Comparison of ENCODE assay signal across 13 cellular contexts in the genomic region with DNA sequence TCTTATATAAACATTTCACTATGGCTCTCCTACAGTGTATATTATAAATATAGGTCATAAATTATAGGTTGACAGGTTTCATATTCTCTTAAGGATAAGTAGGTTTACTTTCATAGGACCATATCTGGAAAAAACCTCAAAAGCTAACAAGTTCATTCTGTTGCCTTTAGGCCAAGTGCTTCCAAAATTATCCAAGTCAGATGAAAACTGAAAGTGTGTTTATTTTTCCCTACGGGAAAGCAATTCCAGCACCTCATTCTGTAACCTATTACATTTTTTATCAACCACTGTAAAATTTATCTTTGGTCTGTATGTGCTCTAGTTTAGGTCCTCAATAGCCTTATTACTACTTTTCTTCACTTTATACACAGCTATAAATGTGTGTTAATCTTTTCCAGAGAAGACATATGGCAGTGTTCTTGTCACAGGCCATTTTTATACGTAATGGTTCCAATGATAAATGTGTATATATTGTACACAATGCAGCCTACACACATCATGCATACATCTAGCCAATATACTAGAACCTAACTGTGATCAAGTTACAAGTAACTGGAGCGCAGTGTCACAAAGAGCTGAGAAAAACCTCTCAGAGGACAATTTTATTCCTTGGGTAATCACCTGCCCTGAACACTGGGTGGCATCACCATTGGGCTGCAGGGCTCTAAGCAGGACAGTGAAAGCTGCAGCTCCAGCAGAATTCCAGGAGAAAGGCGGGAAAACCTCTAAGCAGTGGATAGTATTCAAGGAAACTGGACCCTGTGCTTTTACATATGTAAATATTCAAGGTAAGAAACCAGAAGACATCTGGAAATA.
DNase-seq lines count a peak whose midpoint lies in the region; TF ChIP-seq lines count a peak whose summit lies in the region.
"Had no signal": no experiment of that assay in that cellular context is flagged by ENCODE, and none has a peak within 500 bp of the region (broad histone marks: within the 10 kb centered on the region; RNA-seq: fewer than 3 reads in every experiment).

No MANE protein-coding gene starts in this region.

- DNase-seq in NCI-H1417 (lab: John Stamatoyannopoulos, UW) (peak in 2 of 3 experiments; percentile 8 to 54), NCI-H1417 treated with DMSO at 0.1 percent for 48 hours (lab: John Stamatoyannopoulos, UW) (no peak), NCI-H69 (lab: John Stamatoyannopoulos, UW) (peak; percentile 47), endothelial cell (ENCODE audit: low spot score) (peak; percentile 4), osteocyte (ENCODE audit: extremely low spot score, unreplicated experiment) (no peak), immature natural killer cell (no peak), NCI-H2196 (lab: John Stamatoyannopoulos, UW; ENCODE audit: unreplicated experiment) (no peak)
- no peak for DNase-seq in activated CD4-positive, alpha-beta T cell treated with anti-CD3 and anti-CD28 coated beads for 4 hours
- DNase-seq: H7; KBM-7; naive thymus-derived CD8-positive, alpha-beta T cell; NCI-H446 treated with DMSO at 0.1 percent for 48 hours had no signal

- no peak overlapping the region for H3K27ac Mint-ChIP-seq in endothelial cell (ENCODE audit: unreplicated experiment)
- no peak overlapping the region for H3K27ac Mint-ChIP-seq in osteocyte (ENCODE audit: unreplicated experiment)
- H3K27ac Mint-ChIP-seq in immature natural killer cell = peak overlapping the region in 1 of 6 donors; percentile 0
- H3K27ac Mint-ChIP-seq: activated T-helper 1 cell treated with anti-CD3 and anti-CD28 coated beads, Interleukin-12 subunit alpha, Interleukin-12 subunit beta, Interleukin-2, Interleukin-4 antibody, amounts not matched to agents 30 ng/mL and 10 ng/mL and 1 ng/mL, durations not matched to agents 14 hours and 24 hours and 36 hours; naive thymus-derived CD8-positive, alpha-beta T cell had no signal

- H3K4me3 Mint-ChIP-seq in endothelial cell (ENCODE audit: unreplicated experiment) (no peak overlapping the region), osteocyte (ENCODE audit: unreplicated experiment) (no peak overlapping the region), immature natural killer cell (no peak overlapping the region)
- H3K4me3 Mint-ChIP-seq: activated T-helper 1 cell treated with anti-CD3 and anti-CD28 coated beads, Interleukin-12 subunit alpha, Interleukin-12 subunit beta, Interleukin-2, Interleukin-4 antibody, amounts not matched to agents 30 ng/mL and 10 ng/mL and 1 ng/mL, durations not matched to agents 14 hours and 24 hours and 36 hours; naive thymus-derived CD8-positive, alpha-beta T cell had no signal

- H3K27me3 Mint-ChIP-seq in endothelial cell (ENCODE audit: unreplicated experiment) (no peaks in the 10 kb centered on the region), osteocyte (ENCODE audit: unreplicated experiment) (no peaks in the 10 kb centered on the region), immature natural killer cell (ENCODE audit: low read depth in 3 of 3) (peaks cover 0 to 1% (median 0%) of the 10 kb centered on the region in 3 donors)
- H3K27me3 Mint-ChIP-seq: naive thymus-derived CD8-positive, alpha-beta T cell had no signal

- H3K36me3 Mint-ChIP-seq in endothelial cell (ENCODE audit: low read depth, unreplicated experiment) (no peaks in the 10 kb centered on the region), osteocyte (ENCODE audit: unreplicated experiment) (no peaks in the 10 kb centered on the region), immature natural killer cell (peaks cover 0 to 19% (median 14%) of the 10 kb centered on the region in 3 donors)

- no peaks in the 10 kb centered on the region for H3K4me1 Mint-ChIP-seq in endothelial cell (ENCODE audit: unreplicated experiment)
- peaks cover 4% of the 10 kb centered on the region for H3K4me1 Mint-ChIP-seq in osteocyte (ENCODE audit: unreplicated experiment)
- H3K4me1 Mint-ChIP-seq in immature natural killer cell = no peaks in the 10 kb centered on the region
- H3K4me1 Mint-ChIP-seq: naive thymus-derived CD8-positive, alpha-beta T cell had no signal

- TF ChIP-seq CTCF in endothelial cell (IDR thresholded peaks at IDR 0.05; ENCODE audit: unreplicated experiment) = no peak
- peak; percentile 21 for TF ChIP-seq CTCF in osteocyte (IDR thresholded peaks at IDR 0.05)

- H3K9me3 Mint-ChIP-seq in endothelial cell (ENCODE audit: unreplicated experiment) (no peaks in the 10 kb centered on the region), osteocyte (ENCODE audit: unreplicated experiment) (no peaks in the 10 kb centered on the region), immature natural killer cell (peaks cover 0 to 4% (median 1%) of the 10 kb centered on the region in 6 donors)

Comparison
In these comparisons a context has a peak if more than half of its experiments do, and no peak if none do; other contexts are left out.
1. DNase-seq: peak in NCI-H1417 (2 of 3), NCI-H69 (single experiment) and endothelial cell (single experiment); none in NCI-H1417 treated with DMSO at 0.1 percent for 48 hours (single experiment), osteocyte (single experiment), activated CD4-positive, alpha-beta T cell treated with anti-CD3 and anti-CD28 coated beads for 4 hours (0 of 2), immature natural killer cell (0 of 3) and NCI-H2196 (single experiment).